10 cellular contexts compared by ENCODE assay signal in genomic region chr18:76529433-76529811, GRCh38. TPM values are rescaled to one million over a fixed set of nuclear protein-coding genes. Genes with fewer than 3 reads are reported as not detected.
DNase-seq lines count a peak whose midpoint lies in the region; ATAC-seq and TF ChIP-seq lines count a peak whose summit lies in the region.
"Had no signal": no experiment of that assay in that cellular context is flagged by ENCODE, and none has a peak within 500 bp of the region (broad histone marks: within the 10 kb centered on the region; RNA-seq: fewer than 3 reads in every experiment).

No MANE protein-coding gene starts in this region.

- H3K27me3 ChIP-seq in duodenal mucosa (ENCODE audit: control insufficient read depth in 1 of 2, insufficient read depth in 2 of 2, low read length in 2 of 2), result peaks cover 4 to 6% of the 10 kb centered on the region in 2 donors
- peaks cover 25% of the 10 kb centered on the region for H3K27me3 ChIP-seq in transverse colon

- peaks cover 27% of the 10 kb centered on the region for H3K27me3 Mint-ChIP-seq in activated naive CD4-positive, alpha-beta T cell treated with anti-CD3 and anti-CD28 coated beads, Interleukin-2, amount 50 U/mL, for 24 hours
- H3K27me3 Mint-ChIP-seq in natural killer cell treated with Interleukin-12 subunit alpha and Interleukin-12 subunit beta and Interleukin-15 and Interleukin-18, amount 100 ng/mL, for 72 hours, result peaks cover 14 to 17% of the 10 kb centered on the region in 2 donors

- peaks cover 8% of the 10 kb centered on the region for H3K4me1 Mint-ChIP-seq in activated naive CD4-positive, alpha-beta T cell treated with anti-CD3 and anti-CD28 coated beads, Interleukin-2, amount 50 U/mL, for 24 hours
- H3K4me1 Mint-ChIP-seq in natural killer cell treated with Interleukin-12 subunit alpha and Interleukin-12 subunit beta and Interleukin-15 and Interleukin-18, amount 100 ng/mL, for 72 hours (ENCODE audit: low read depth in 2 of 2), result peaks cover 8 to 13% of the 10 kb centered on the region in 2 donors

- H3K9me3 ChIP-seq in duodenal mucosa (ENCODE audit: control insufficient read depth in 1 of 2, low read length in 2 of 2), result no peaks in the 10 kb centered on the region
- H3K9me3 ChIP-seq in transverse colon, result no peaks in the 10 kb centered on the region

- H3K9me3 Mint-ChIP-seq in activated naive CD4-positive, alpha-beta T cell treated with anti-CD3 and anti-CD28 coated beads, Interleukin-2, amount 50 U/mL, for 24 hours, result no peaks in the 10 kb centered on the region
- H3K9me3 Mint-ChIP-seq in natural killer cell treated with Interleukin-12 subunit alpha and Interleukin-12 subunit beta and Interleukin-15 and Interleukin-18, amount 100 ng/mL, for 72 hours, result no peaks in the 10 kb centered on the region

- TF ChIP-seq POLR2A in transverse colon (IDR thresholded peaks at IDR 0.05), result no peak

- H3K27ac Mint-ChIP-seq in activated naive CD4-positive, alpha-beta T cell treated with anti-CD3 and anti-CD28 coated beads, Interleukin-2, amount 50 U/mL, for 24 hours, result peak overlapping the region; percentile 53
- H3K27ac Mint-ChIP-seq in natural killer cell treated with Interleukin-12 subunit alpha and Interleukin-12 subunit beta and Interleukin-15 and Interleukin-18, amount 100 ng/mL, for 72 hours, result peak overlapping the region in 1 of 2 donors; percentile 84

- peak overlapping the region; percentile 84 for H3K4me3 Mint-ChIP-seq in activated naive CD4-positive, alpha-beta T cell treated with anti-CD3 and anti-CD28 coated beads, Interleukin-2, amount 50 U/mL, for 24 hours
- H3K4me3 Mint-ChIP-seq in natural killer cell treated with Interleukin-12 subunit alpha and Interleukin-12 subunit beta and Interleukin-15 and Interleukin-18, amount 100 ng/mL, for 72 hours, result peak overlapping the region; percentile 46

- 88 to 91% methylated on average over 16 to 23 of the region's 23 CpGs for WGBS in transverse colon (ENCODE audit: low coverage in 1 of 2), 2 donors

- no peak for TF ChIP-seq CTCF in transverse colon (IDR thresholded peaks at IDR 0.05)

- H3K4me1 ChIP-seq in duodenal mucosa (ENCODE audit: control insufficient read depth in 1 of 2, insufficient read depth in 2 of 2, low read length in 2 of 2) (peaks cover 6 to 8% of the 10 kb centered on the region in 2 donors), transverse colon (peaks cover 0 to 12% (median 7%) of the 10 kb centered on the region in 4 donors)

- in situ Hi-C loops in transverse colon (cut with MboI; ENCODE audit: low pct_ligation_motif_present in 1 of 4, low pct_unique_long_range_greater_than_20kb in 1 of 4, low sequenced_read_pairs in 3 of 4), result no loop called here

- H3K4me3 ChIP-seq in duodenal mucosa (ENCODE audit: low read depth in 1 of 2, low read length in 2 of 2), result peak overlapping the region; percentile 30 to 61
- peak overlapping the region in 3 of 4 donors; percentile 12 to 44 (median 24) for H3K4me3 ChIP-seq in transverse colon

- no peak for TF ChIP-seq EP300 in transverse colon (IDR thresholded peaks at IDR 0.05; ENCODE audit: low read depth)

- H3K27ac ChIP-seq in duodenal mucosa (ENCODE audit: low read depth, low read length) (peak overlapping the region; percentile 61), transverse colon (peak overlapping the region; percentile 44 to 77 (median 69))

- no peak for DNase-seq in activated naive CD4-positive, alpha-beta T cell treated with Interleukin-2 at 50 U/mL for 16 hours
- DNase-seq in natural killer cell treated with Interleukin-12 subunit alpha and Interleukin-12 subunit beta and Interleukin-15 and Interleukin-18, amount 100 ng/mL, for 72 hours (ENCODE audit: low spot score), result no peak
- DNase-seq in transverse colon, result no peak
- no peak for DNase-seq in HPDE6-E6E7 (ENCODE audit: extremely low spot score)
- DNase-seq: activated gamma-delta T cell, NCI-H2171 had no signal

- H3K36me3 ChIP-seq in duodenal mucosa (ENCODE audit: control insufficient read depth in 1 of 2, insufficient read depth in 2 of 2, low read length in 2 of 2), result no peaks in the 10 kb centered on the region
- no peaks in the 10 kb centered on the region for H3K36me3 ChIP-seq in transverse colon

- no peak for ATAC-seq in natural killer cell treated with Interleukin-12 subunit alpha and Interleukin-12 subunit beta and Interleukin-15 and Interleukin-18, amount 100 ng/mL, for 72 hours
- ATAC-seq in HG03097 (IDR thresholded peaks at IDR 0.05; ENCODE audit: low FRiP score, unreplicated experiment) (no peak), HG03378 (IDR thresholded peaks at IDR 0.05; ENCODE audit: unreplicated experiment) (no peak)

- no peak overlapping the region for H3K9ac ChIP-seq in duodenal mucosa (ENCODE audit: low read depth in 1 of 2, low read length in 2 of 2)

- no peaks in the 10 kb centered on the region for H3K36me3 Mint-ChIP-seq in activated naive CD4-positive, alpha-beta T cell treated with anti-CD3 and anti-CD28 coated beads, Interleukin-2, amount 50 U/mL, for 24 hours
- no peaks in the 10 kb centered on the region for H3K36me3 Mint-ChIP-seq in natural killer cell treated with Interleukin-12 subunit alpha and Interleukin-12 subunit beta and Interleukin-15 and Interleukin-18, amount 100 ng/mL, for 72 hours

- intact Hi-C loops in transverse colon (cut with DNase I; ENCODE audit: low total_unique reads), result no loop called here

RNA-seq across cellular contexts. Expression of gene ZNF516, which starts 34.4 kb away (rescaled TPM):
- total RNA-seq in natural killer cell treated with Interleukin-12 subunit alpha and Interleukin-12 subunit beta and Interleukin-15 and Interleukin-18, amount 100 ng/mL, for 72 hours, result 10 to 100 TPM; 10.8 to 21.1 TPM
- 10 to 100 TPM; 19.4 to 37.8 (median 26.7) TPM for total RNA-seq in transverse colon
